ENCODE assay signal across 1 cellular context in genomic region chr2:43018179-43019024, GRCh38.
A peak's percentile ranks its signal among the peaks of the same experiment; 100 is the strongest.
TF ChIP-seq lines count a peak whose summit lies in the region.

No MANE protein-coding gene starts in this region.

TF ChIP-seq in HepG2, 621 proteins besides CTCF, POLR2A, EP300 and RAD21 (continued from another document and continues in another):
- TF ChIP-seq SP140L (CRISPR knock-in tag; IDR thresholded peaks at IDR 0.05; ENCODE audit: borderline replicate concordance) (no peak), ZNF780A (CRISPR knock-in tag; IDR thresholded peaks at IDR 0.05) (peak; percentile 33; the same call in 1 of the 2 replicates), TRIM22 (IDR thresholded peaks at IDR 0.05) (no peak), ELF4 (CRISPR knock-in tag; IDR thresholded peaks at IDR 0.05; ENCODE audit: borderline replicate concordance) (no peak), KDM5B (CRISPR knock-in tag; IDR thresholded peaks at IDR 0.05; ENCODE audit: borderline replicate concordance) (peak; percentile 68; the same call in 1 of the 2 replicates), ZNF512 (CRISPR knock-in tag; IDR thresholded peaks at IDR 0.05) (no peak), ZNF615 (CRISPR knock-in tag; IDR thresholded peaks at IDR 0.05; ENCODE audit: borderline replicate concordance) (0 out of 2 replicates have a peak, but pooled peaks have one; percentile 90), ETS1 (CRISPR knock-in tag; IDR thresholded peaks at IDR 0.05) (no peak), KDM1A (CRISPR knock-in tag; IDR thresholded peaks at IDR 0.05) (peak; percentile 91), ZNF557 (CRISPR knock-in tag; IDR thresholded peaks at IDR 0.05) (no peak), MEIS1 (CRISPR knock-in tag; IDR thresholded peaks at IDR 0.05; ENCODE audit: borderline replicate concordance) (peak; percentile 83; the same call in 1 of the 2 replicates), DZIP1 (CRISPR knock-in tag; IDR thresholded peaks at IDR 0.05) (no peak), PPARG (CRISPR knock-in tag; conservative IDR thresholded peaks at IDR 0.05) (peak; percentile 73; the same call in 1 of the 2 replicates), RFXANK (CRISPR knock-in tag; IDR thresholded peaks at IDR 0.05) (no peak), ATF3 (CRISPR knock-in tag; IDR thresholded peaks at IDR 0.05) (peak; percentile 65), CAMTA2 (CRISPR knock-in tag; IDR thresholded peaks at IDR 0.05; ENCODE audit: borderline replicate concordance) (no peak), MYC (CRISPR knock-in tag; IDR thresholded peaks at IDR 0.05; ENCODE audit: borderline replicate concordance) (peak; percentile 76; the same call in 1 of the 2 replicates), NBN (conservative IDR thresholded peaks at IDR 0.05) (no peak), ZSCAN5A (CRISPR knock-in tag; IDR thresholded peaks at IDR 0.05; ENCODE audit: borderline replicate concordance) (peak; percentile 84; the same call in 1 of the 2 replicates), PBX2 (CRISPR knock-in tag; IDR thresholded peaks at IDR 0.05) (no peak), ZBED4 (CRISPR knock-in tag; IDR thresholded peaks at IDR 0.05; ENCODE audit: borderline replicate concordance) (no peak), SRSF4 (IDR thresholded peaks at IDR 0.05; ENCODE audit: low read depth, low read length, poor library complexity, severe bottlenecking) (no peak), MXD3 (CRISPR knock-in tag; IDR thresholded peaks at IDR 0.05) (peak; percentile 53; the same call in 1 of the 2 replicates), HBP1 (CRISPR knock-in tag; IDR thresholded peaks at IDR 0.05; ENCODE audit: low read depth) (peak; percentile 49; the same call in 1 of the 2 replicates), TCF7L2 (IDR thresholded peaks at IDR 0.05; ENCODE audit: low read depth, low read length) (no peak), SNAPC5 (CRISPR knock-in tag; IDR thresholded peaks at IDR 0.05; ENCODE audit: borderline replicate concordance) (no peak), THAP7 (CRISPR knock-in tag; IDR thresholded peaks at IDR 0.05) (no peak), ZNF264 (CRISPR knock-in tag; IDR thresholded peaks at IDR 0.05) (no peak), KDM3A (CRISPR knock-in tag; IDR thresholded peaks at IDR 0.05; ENCODE audit: low read depth) (peak; percentile 82), GATA4 (IDR thresholded peaks at IDR 0.05; ENCODE audit: borderline replicate concordance, low read depth) (peak; percentile 70), TFAP4 (IDR thresholded peaks at IDR 0.05; ENCODE audit: borderline replicate concordance, low read depth) (peak; percentile 63; the same call in 1 of the 2 replicates), KLF12 (CRISPR knock-in tag; IDR thresholded peaks at IDR 0.05; ENCODE audit: borderline replicate concordance) (no peak), TBP (CRISPR knock-in tag; IDR thresholded peaks at IDR 0.05) (no peak), FOXC1 (CRISPR knock-in tag; IDR thresholded peaks at IDR 0.05; ENCODE audit: borderline replicate concordance) (peak; percentile 70), ZNF331 (CRISPR knock-in tag; IDR thresholded peaks at IDR 0.05) (peak; percentile 99), RBFOX2 (IDR thresholded peaks at IDR 0.05; ENCODE audit: low read depth, low read length) (peak; percentile 35; the same call in 1 of the 2 replicates), ZGPAT (CRISPR knock-in tag; IDR thresholded peaks at IDR 0.05) (peak; percentile 82), SRF (IDR thresholded peaks at IDR 0.05; ENCODE audit: low read depth, low read length) (peak; percentile 62; the same call in 1 of the 2 replicates)
